Comparison of ENCODE assay signal across 24 cellular contexts in the genomic region with DNA sequence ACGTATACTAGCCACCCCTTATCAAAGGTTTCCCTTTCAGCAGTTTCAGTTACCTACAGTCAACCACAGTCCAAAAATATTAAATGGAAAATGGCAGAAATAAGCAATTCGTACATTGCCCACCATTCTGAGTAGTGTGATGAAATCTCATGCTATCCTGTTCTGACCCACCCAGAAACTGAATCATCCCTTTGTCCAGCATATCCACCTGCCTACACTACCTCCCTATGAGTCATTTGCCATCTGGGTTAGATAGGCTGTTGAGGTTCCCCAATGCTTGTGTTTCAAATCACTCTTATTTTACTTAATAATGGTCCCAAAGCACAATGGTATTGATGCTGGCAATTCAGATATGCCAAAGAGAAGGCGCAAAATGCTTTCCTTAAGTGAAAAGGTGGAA. TPM values are rescaled to one million over a fixed set of nuclear protein-coding genes. Genes with fewer than 3 reads are reported as not detected.
DNase-seq lines count a peak whose midpoint lies in the region; FAIRE-seq and TF ChIP-seq lines count a peak whose summit lies in the region.
"Had no signal": no experiment of that assay in that cellular context is flagged by ENCODE, and none has a peak within 500 bp of the region (broad histone marks: within the 10 kb centered on the region; RNA-seq: fewer than 3 reads in every experiment).

No MANE protein-coding gene starts in this region.

- H3K4me3 ChIP-seq in bronchial epithelial cell (ENCODE audit: low read depth, low read length): no peak overlapping the region
- H3K4me3 ChIP-seq in vagina: no peak overlapping the region
- H3K4me3 ChIP-seq: ascending aorta, sigmoid colon, stomach had no signal

- H3K27ac ChIP-seq in vagina: no peak overlapping the region
- H3K27ac ChIP-seq: 22Rv1, ascending aorta, sigmoid colon, stomach had no signal

- no peak for FAIRE-seq in bronchial epithelial cell (lab: Jason Lieb, UNC)

- TF ChIP-seq POLR2A in vagina (IDR thresholded peaks at IDR 0.05): no peak

- H3K9me3 ChIP-seq in vagina: no peaks in the 10 kb centered on the region
- H3K9me3 ChIP-seq: ascending aorta, BE2C, sigmoid colon, stomach had no signal

- no peaks in the 10 kb centered on the region for H3K4me1 ChIP-seq in vagina
- H3K4me1 ChIP-seq: ascending aorta, BE2C, sigmoid colon, stomach had no signal

- H3K36me3 ChIP-seq in bronchial epithelial cell (ENCODE audit: control insufficient read depth, insufficient read depth, low read length) (no peaks in the 10 kb centered on the region), vagina (no peaks in the 10 kb centered on the region)
- H3K36me3 ChIP-seq: ascending aorta, BE2C, sigmoid colon, stomach had no signal

- intact Hi-C loops in vagina (cut with DNase I): no loop called here

- peak; percentile 56 for DNase-seq in DMS53 (lab: John Stamatoyannopoulos, UW)
- no peak for DNase-seq in DMS53 treated with DMSO at 0.1 percent for 48 hours (lab: John Stamatoyannopoulos, UW; ENCODE audit: unreplicated experiment)
- DNase-seq in NCI-H226: peak; percentile 72
- peak; percentile 90 for DNase-seq in bronchial epithelial cell (ENCODE audit: low read depth)
- peak; percentile 54 for DNase-seq in renal cortical epithelial cell (ENCODE audit: low read depth)
- no peak for DNase-seq in vagina (ENCODE audit: extremely low spot score in 2 of 2)
- DNase-seq in medulla oblongata (ENCODE audit: extremely low spot score): no peak
- no peak for DNase-seq in NCI-H82 treated with DMSO at 0.1 percent for 48 hours (lab: John Stamatoyannopoulos, UW; ENCODE audit: unreplicated experiment)
- DNase-seq: activated CD4-positive, alpha-beta T cell treated with anti-CD3 and anti-CD28 coated beads, Interleukin-2, amount 50 U/mL, for 4 hours; activated gamma-delta T cell treated with Interleukin-2 at 50 U/mL for 16 hours; BE2C; COR-L47; effector CD8-positive, alpha-beta T cell; H7; head of caudate nucleus; naive B cell; NCI-H2029 treated with DMSO at 0.1 percent for 48 hours; SIG-M5; sigmoid colon; stimulated activated CD4-positive, alpha-beta T cell treated with anti-CD3 and anti-CD28 coated beads, Interleukin-1b, Interleukin-23, amount 100 ng/mL, for 48 hours; stomach; T-helper 17 cell had no signal

- H3K27me3 ChIP-seq in bronchial epithelial cell (ENCODE audit: control insufficient read depth, insufficient read depth, low read length): no peaks in the 10 kb centered on the region
- H3K27me3 ChIP-seq in vagina: no peaks in the 10 kb centered on the region
- H3K27me3 ChIP-seq: ascending aorta, sigmoid colon, stomach had no signal

- TF ChIP-seq CTCF in bronchial epithelial cell (IDR thresholded peaks at IDR 0.05; ENCODE audit: insufficient read depth, low read length, severe bottlenecking): no peak
- no peak for TF ChIP-seq CTCF in vagina (IDR thresholded peaks at IDR 0.05)

RNA-seq across cellular contexts. Expression of gene PHC3, which starts 15.3 kb away (rescaled TPM):
- 13.7 TPM in 2 replicates for total RNA-seq in bronchial epithelial cell
- total RNA-seq in renal cortical epithelial cell: 10.4 and 39.1 TPM in 2 replicates
- total RNA-seq in vagina: 46.9 TPM

RNA-seq across cellular contexts. Expression of gene PRKCI, which starts 25.4 kb away (rescaled TPM):
- total RNA-seq in bronchial epithelial cell: 58.7 and 81.8 TPM in 2 replicates
- total RNA-seq in renal cortical epithelial cell: 150 and 167 TPM in 2 replicates
- total RNA-seq in vagina: 33.9 TPM

Comparison
In these comparisons a context has a peak if more than half of its experiments do, and no peak if none do; other contexts are left out.
1. DNase-seq: peak in DMS53 (single experiment), NCI-H226 (single experiment), bronchial epithelial cell (single experiment) and renal cortical epithelial cell (single experiment); none in DMS53 treated with DMSO at 0.1 percent for 48 hours (single experiment), vagina (0 of 2), medulla oblongata (single experiment) and NCI-H82 treated with DMSO at 0.1 percent for 48 hours (single experiment).